12 cellular contexts compared by ENCODE assay signal in the genomic region with DNA sequence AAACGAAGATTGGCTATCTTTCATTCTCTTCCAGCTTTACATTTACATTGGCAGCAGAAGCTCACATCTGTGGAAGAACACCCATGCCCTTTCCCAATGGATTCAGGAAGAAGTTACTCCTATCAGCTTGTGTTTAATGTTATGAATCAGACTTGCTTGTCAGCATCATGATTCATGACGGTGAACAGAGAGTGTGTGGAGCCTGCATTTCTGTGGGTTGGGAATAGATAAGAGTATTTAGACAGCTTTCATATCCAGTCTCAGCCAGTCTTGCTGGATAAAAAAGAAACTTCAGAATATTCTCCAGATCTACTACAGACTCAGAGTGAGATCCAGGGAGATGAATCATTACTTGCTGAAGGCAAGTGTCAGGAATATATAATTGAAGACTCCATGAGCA.
DNase-seq lines count a peak whose midpoint lies in the region; ATAC-seq and TF ChIP-seq lines count a peak whose summit lies in the region.
"Had no signal": no experiment of that assay in that cellular context is flagged by ENCODE, and none has a peak within 500 bp of the region (broad histone marks: within the 10 kb centered on the region; RNA-seq: fewer than 3 reads in every experiment).

No MANE protein-coding gene starts in this region.

- in situ Hi-C loops in Panc1 (cut with HindIII; ENCODE audit: low pct_unique_long_range_greater_than_20kb, low sequenced_read_pairs): no loop called here

- BruUV-seq in Panc1 (replicated peaks; lab: Mats Ljungman, UMichigan): no TSS peak

- no peaks in the 10 kb centered on the region for H3K36me3 Mint-ChIP-seq in activated T-helper 2 cell treated with anti-CD3 and anti-CD28 coated beads, Interferon-gamma antibody, Interleukin-2, Interleukin-4, amounts not matched to agents 10 μg/mL and 5 μg/mL and 100 μg/mL, durations not matched to agents 14 hours and 24 hours and 36 hours (ENCODE audit: low read depth)
- no peaks in the 10 kb centered on the region for H3K36me3 Mint-ChIP-seq in activated naive CD8-positive, alpha-beta T cell treated with anti-CD3 and anti-CD28 coated beads for 36 hours

- H3K27ac Mint-ChIP-seq in activated T-helper 2 cell treated with anti-CD3 and anti-CD28 coated beads, Interferon-gamma antibody, Interleukin-2, Interleukin-4, amounts not matched to agents 10 μg/mL and 5 μg/mL and 100 μg/mL, durations not matched to agents 14 hours and 24 hours and 36 hours: no peak overlapping the region
- no peak overlapping the region for H3K27ac Mint-ChIP-seq in activated naive CD8-positive, alpha-beta T cell treated with anti-CD3 and anti-CD28 coated beads for 36 hours
- H3K27ac Mint-ChIP-seq: activated B cell treated with CpG ODN at 0.5 μM for 24 hours; activated naive CD4-positive, alpha-beta T cell treated with anti-CD3 and anti-CD28 coated beads for 36 hours had no signal

- no peaks in the 10 kb centered on the region for H3K27me3 ChIP-seq in Panc1 (ENCODE audit: control insufficient read depth, insufficient read depth, low read length)
- H3K27me3 ChIP-seq in neural cell (ENCODE audit: insufficient read depth, low read depth, low read length): no peaks in the 10 kb centered on the region

- H3F3A ChIP-seq in neural cell (ENCODE audit: insufficient read depth, low read length, poor library complexity, severe bottlenecking): no peaks in the 10 kb centered on the region

- H3K27me3 Mint-ChIP-seq in activated T-helper 2 cell treated with anti-CD3 and anti-CD28 coated beads, Interferon-gamma antibody, Interleukin-2, Interleukin-4, amounts not matched to agents 10 μg/mL and 5 μg/mL and 100 μg/mL, durations not matched to agents 14 hours and 24 hours and 36 hours (ENCODE audit: low read depth): no peaks in the 10 kb centered on the region
- H3K27me3 Mint-ChIP-seq in activated naive CD8-positive, alpha-beta T cell treated with anti-CD3 and anti-CD28 coated beads for 36 hours: no peaks in the 10 kb centered on the region
- H3K27me3 Mint-ChIP-seq: activated B cell treated with CpG ODN at 0.5 μM for 24 hours had no signal

- H3K9me3 Mint-ChIP-seq in activated T-helper 2 cell treated with anti-CD3 and anti-CD28 coated beads, Interferon-gamma antibody, Interleukin-2, Interleukin-4, amounts not matched to agents 10 μg/mL and 5 μg/mL and 100 μg/mL, durations not matched to agents 14 hours and 24 hours and 36 hours: peaks cover 11% of the 10 kb centered on the region
- peaks cover 1% of the 10 kb centered on the region for H3K9me3 Mint-ChIP-seq in activated naive CD8-positive, alpha-beta T cell treated with anti-CD3 and anti-CD28 coated beads for 36 hours
- H3K9me3 Mint-ChIP-seq: activated B cell treated with CpG ODN at 0.5 μM for 24 hours had no signal

- no peaks in the 10 kb centered on the region for H4K20me1 ChIP-seq in neural cell (ENCODE audit: insufficient read depth)

- H3K4me1 ChIP-seq in Panc1 (ENCODE audit: control insufficient read depth, insufficient read depth, low read length): peaks cover 13% of the 10 kb centered on the region

- TF ChIP-seq CTCF in Panc1 (IDR thresholded peaks at IDR 0.05) (no peak), neural cell (IDR thresholded peaks at IDR 0.05; ENCODE audit: poor library complexity, severe bottlenecking) (no peak)

- no peaks in the 10 kb centered on the region for H3K79me2 ChIP-seq in neural cell (replicated peaks; ENCODE audit: insufficient read depth, low read length)

- TF ChIP-seq RAD21 in neural cell (conservative IDR thresholded peaks at IDR 0.05): peak; percentile 22

- H3K4me1 Mint-ChIP-seq in activated T-helper 2 cell treated with anti-CD3 and anti-CD28 coated beads, Interferon-gamma antibody, Interleukin-2, Interleukin-4, amounts not matched to agents 10 μg/mL and 5 μg/mL and 100 μg/mL, durations not matched to agents 14 hours and 24 hours and 36 hours (ENCODE audit: low read depth): no peaks in the 10 kb centered on the region
- no peaks in the 10 kb centered on the region for H3K4me1 Mint-ChIP-seq in activated naive CD8-positive, alpha-beta T cell treated with anti-CD3 and anti-CD28 coated beads for 36 hours
- H3K4me1 Mint-ChIP-seq: activated B cell treated with CpG ODN at 0.5 μM for 24 hours had no signal

- no peak overlapping the region for H3K9ac ChIP-seq in neural cell (ENCODE audit: low read length)

- H3K27ac ChIP-seq in Panc1 (ENCODE audit: low read length) (peak overlapping the region; percentile 68), neural cell (ENCODE audit: low read length) (peak overlapping the region; percentile 45)

- H2AFZ ChIP-seq in neural cell (ENCODE audit: low read depth, low read length): no peak overlapping the region

- ATAC-seq in Panc1 (peak; percentile 96), GM19452 (IDR thresholded peaks at IDR 0.05; ENCODE audit: unreplicated experiment) (no peak)

- H3K9me3 ChIP-seq in Panc1 (ENCODE audit: control insufficient read depth, insufficient read depth, low read depth, low read length) (no peaks in the 10 kb centered on the region), neural cell (ENCODE audit: low read length) (no peaks in the 10 kb centered on the region)

- H3K4me2 ChIP-seq in neural cell (ENCODE audit: low read length): no peak overlapping the region

- POLR2A ChIA-PET in Panc1 (lab: Charles Lee): no interaction called here

- no peaks in the 10 kb centered on the region for H3K9me2 ChIP-seq in neural cell (ENCODE audit: insufficient read depth, low read length)

- no peak for TF ChIP-seq EP300 in neural cell (conservative IDR thresholded peaks at IDR 0.05; ENCODE audit: poor library complexity, severe bottlenecking)

- no peak overlapping the region for H3K4me3 Mint-ChIP-seq in activated T-helper 2 cell treated with anti-CD3 and anti-CD28 coated beads, Interferon-gamma antibody, Interleukin-2, Interleukin-4, amounts not matched to agents 10 μg/mL and 5 μg/mL and 100 μg/mL, durations not matched to agents 14 hours and 24 hours and 36 hours (ENCODE audit: low read depth)
- no peak overlapping the region for H3K4me3 Mint-ChIP-seq in activated naive CD8-positive, alpha-beta T cell treated with anti-CD3 and anti-CD28 coated beads for 36 hours
- H3K4me3 Mint-ChIP-seq: activated B cell treated with CpG ODN at 0.5 μM for 24 hours; activated naive CD4-positive, alpha-beta T cell treated with anti-CD3 and anti-CD28 coated beads for 36 hours had no signal

- CTCF ChIA-PET in Panc1 (lab: Charles Lee): no interaction called here

- peak; percentile 39 for DNase-seq in DMS53 treated with DMSO at 0.1 percent for 48 hours (lab: John Stamatoyannopoulos, UW; ENCODE audit: unreplicated experiment)
- DNase-seq in Panc1 (ENCODE audit: low read depth, low spot score): peak; percentile 54
- DNase-seq in fibroblast of gingiva (ENCODE audit: low read depth): peak; percentile 19
- DNase-seq in activated T-helper 2 cell treated with anti-CD3 and anti-CD28 coated beads, Interferon-gamma antibody, Interleukin-2, Interleukin-4, amounts not matched to agents 10 μg/mL and 5 μg/mL and 100 μg/mL, durations not matched to agents 14 hours and 24 hours and 36 hours (ENCODE audit: low spot score): no peak
- DNase-seq in activated naive CD8-positive, alpha-beta T cell treated with anti-CD3 and anti-CD28 coated beads for 36 hours: no peak
- no peak for DNase-seq in activated CD4-positive, alpha-beta T cell treated with anti-CD3 and anti-CD28 coated beads, Interleukin-2, amount 50 U/mL, for 4 hours
- DNase-seq: activated B cell treated with CpG ODN at 0.5 μM for 24 hours; activated naive CD4-positive, alpha-beta T cell treated with anti-CD3 and anti-CD28 coated beads for 36 hours; Karpas-422; NCI-H82 had no signal

- intact Hi-C loops in Panc1 (cut with micrococcal nuclease; ENCODE audit: unreplicated experiment): no loop called here
- intact Hi-C loops in activated T-helper 2 cell treated with anti-CD3 and anti-CD28 coated beads, Interferon-gamma antibody, Interleukin-2, Interleukin-4, amounts not matched to agents 10 μg/mL and 5 μg/mL and 100 μg/mL, durations not matched to agents 14 hours and 24 hours and 36 hours (cut with micrococcal nuclease): no loop called here

- H3K4me3 ChIP-seq in Panc1 (ENCODE audit: low read depth in 2 of 2, low read length in 2 of 2) (no peak overlapping the region), neural cell (ENCODE audit: low read length) (no peak overlapping the region)

- H3K36me3 ChIP-seq in Panc1 (ENCODE audit: control insufficient read depth, insufficient read depth, low read length) (no peaks in the 10 kb centered on the region), neural cell (ENCODE audit: insufficient read depth, low read length) (no peaks in the 10 kb centered on the region)

TF ChIP-seq in neural cell, 6 proteins besides CTCF, POLR2A, EP300 and RAD21:
- TF ChIP-seq POLR2AphosphoS5 (IDR thresholded peaks at IDR 0.05) (peak; percentile 60), MXI1 (conservative IDR thresholded peaks at IDR 0.05; ENCODE audit: poor library complexity, severe bottlenecking) (no peak)
- TF ChIP-seq, protein P1, sequence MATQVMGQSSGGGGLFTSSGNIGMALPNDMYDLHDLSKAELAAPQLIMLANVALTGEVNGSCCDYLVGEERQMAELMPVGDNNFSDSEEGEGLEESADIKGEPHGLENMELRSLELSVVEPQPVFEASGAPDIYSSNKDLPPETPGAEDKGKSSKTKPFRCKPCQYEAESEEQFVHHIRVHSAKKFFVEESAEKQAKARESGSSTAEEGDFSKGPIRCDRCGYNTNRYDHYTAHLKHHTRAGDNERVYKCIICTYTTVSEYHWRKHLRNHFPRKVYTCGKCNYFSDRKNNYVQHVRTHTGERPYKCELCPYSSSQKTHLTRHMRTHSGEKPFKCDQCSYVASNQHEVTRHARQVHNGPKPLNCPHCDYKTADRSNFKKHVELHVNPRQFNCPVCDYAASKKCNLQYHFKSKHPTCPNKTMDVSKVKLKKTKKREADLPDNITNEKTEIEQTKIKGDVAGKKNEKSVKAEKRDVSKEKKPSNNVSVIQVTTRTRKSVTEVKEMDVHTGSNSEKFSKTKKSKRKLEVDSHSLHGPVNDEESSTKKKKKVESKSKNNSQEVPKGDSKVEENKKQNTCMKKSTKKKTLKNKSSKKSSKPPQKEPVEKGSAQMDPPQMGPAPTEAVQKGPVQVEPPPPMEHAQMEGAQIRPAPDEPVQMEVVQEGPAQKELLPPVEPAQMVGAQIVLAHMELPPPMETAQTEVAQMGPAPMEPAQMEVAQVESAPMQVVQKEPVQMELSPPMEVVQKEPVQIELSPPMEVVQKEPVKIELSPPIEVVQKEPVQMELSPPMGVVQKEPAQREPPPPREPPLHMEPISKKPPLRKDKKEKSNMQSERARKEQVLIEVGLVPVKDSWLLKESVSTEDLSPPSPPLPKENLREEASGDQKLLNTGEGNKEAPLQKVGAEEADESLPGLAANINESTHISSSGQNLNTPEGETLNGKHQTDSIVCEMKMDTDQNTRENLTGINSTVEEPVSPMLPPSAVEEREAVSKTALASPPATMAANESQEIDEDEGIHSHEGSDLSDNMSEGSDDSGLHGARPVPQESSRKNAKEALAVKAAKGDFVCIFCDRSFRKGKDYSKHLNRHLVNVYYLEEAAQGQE (IDR thresholded peaks at IDR 0.05; ENCODE audit: borderline replicate concordance): peak; percentile 86

Comparison
In these comparisons a context has a peak if more than half of its experiments do, and no peak if none do; other contexts are left out.
1. DNase-seq: peak in DMS53 treated with DMSO at 0.1 percent for 48 hours (single experiment), Panc1 (single experiment) and fibroblast of gingiva (single experiment); none in activated T-helper 2 cell treated with anti-CD3 and anti-CD28 coated beads, Interferon-gamma antibody, Interleukin-2, Interleukin-4, amounts not matched to agents 10 μg/mL and 5 μg/mL and 100 μg/mL, durations not matched to agents 14 hours and 24 hours and 36 hours (single experiment), activated naive CD8-positive, alpha-beta T cell treated with anti-CD3 and anti-CD28 coated beads for 36 hours (single experiment) and activated CD4-positive, alpha-beta T cell treated with anti-CD3 and anti-CD28 coated beads, Interleukin-2, amount 50 U/mL, for 4 hours (0 of 2).